In genomic region chr6:89073014-89073620, GRCh38 we compare ENCODE assay signal across 1 cellular context.
TF ChIP-seq lines count a peak whose summit lies in the region.

No MANE protein-coding gene starts in this region.

TF ChIP-seq in K562, 482 proteins besides CTCF, POLR2A, EP300 and RAD21 (continued from another document and continues in another):
- no peak for TF ChIP-seq ZBTB9 (CRISPR knock-in tag; IDR thresholded peaks at IDR 0.05)
- no peak for TF ChIP-seq CHD1 (IDR thresholded peaks at IDR 0.05; ENCODE audit: low read length)
- TF ChIP-seq ZNF444 (CRISPR knock-in tag; IDR thresholded peaks at IDR 0.05) = no peak; the same call in 1 of the 2 replicates
- no peak for TF ChIP-seq SNRNP70 (optimal IDR thresholded peaks at IDR 0.05; ENCODE audit: low read depth, low read length)
- TF ChIP-seq ESRRB (CRISPR knock-in tag; IDR thresholded peaks at IDR 0.05; ENCODE audit: borderline replicate concordance) = no peak
- TF ChIP-seq ETV6 (IDR thresholded peaks at IDR 0.05; ENCODE audit: borderline replicate concordance in 1 of 2, low read depth in 2 of 2, low read length in 1 of 2) = 0 out of 4 replicates have a peak, but pooled peaks of 1 of the 2 experiments have one; percentile 23
- no peak for TF ChIP-seq ETV6 (CRISPR knock-in tag; IDR thresholded peaks at IDR 0.05; ENCODE audit: borderline replicate concordance)
- TF ChIP-seq NFATC3 (IDR thresholded peaks at IDR 0.05) = no peak
- no peak for TF ChIP-seq MLLT1 (IDR thresholded peaks at IDR 0.05)
- no peak for TF ChIP-seq KLF10 (CRISPR knock-in tag; IDR thresholded peaks at IDR 0.05)
- peak; percentile 41; the same call in 1 of the 2 replicates for TF ChIP-seq CXXC5 (CRISPR knock-in tag; IDR thresholded peaks at IDR 0.05)
- TF ChIP-seq ZNF699 (CRISPR knock-in tag; IDR thresholded peaks at IDR 0.05; ENCODE audit: insufficient replicate concordance) = no peak
- no peak for TF ChIP-seq HOMEZ (CRISPR knock-in tag; IDR thresholded peaks at IDR 0.05)
- no peak for TF ChIP-seq FOXK1 (CRISPR knock-in tag; IDR thresholded peaks at IDR 0.05; ENCODE audit: borderline replicate concordance)
- no peak for TF ChIP-seq MXI1 (IDR thresholded peaks at IDR 0.05; ENCODE audit: low read depth, low read length)
- TF ChIP-seq CBX5 (IDR thresholded peaks at IDR 0.05; ENCODE audit: borderline replicate concordance, low read depth) = no peak
- no peak for TF ChIP-seq ZNF77 (CRISPR knock-in tag; IDR thresholded peaks at IDR 0.05)
- no peak for TF ChIP-seq ZNF398 (CRISPR knock-in tag; IDR thresholded peaks at IDR 0.05)
- TF ChIP-seq KLF1 (tag; IDR thresholded peaks at IDR 0.05) = no peak
- TF ChIP-seq ZNF780A (CRISPR knock-in tag; IDR thresholded peaks at IDR 0.05) = no peak
- TF ChIP-seq UBTF (IDR thresholded peaks at IDR 0.05; ENCODE audit: borderline replicate concordance in 1 of 2, low read depth in 2 of 2, low read length in 2 of 2) = no peak
- no peak for TF ChIP-seq SPI1 (IDR thresholded peaks at IDR 0.05; ENCODE audit: borderline replicate concordance, low read depth, low read length)
- no peak for TF ChIP-seq ZNF318 (IDR thresholded peaks at IDR 0.05; ENCODE audit: borderline replicate concordance in 1 of 2, low read depth in 1 of 2)
- TF ChIP-seq ZNF407 (IDR thresholded peaks at IDR 0.05; ENCODE audit: low read depth) = no peak
- TF ChIP-seq COPS2 (conservative IDR thresholded peaks at IDR 0.05) = no peak
- no peak for TF ChIP-seq CCAR2 (IDR thresholded peaks at IDR 0.05; ENCODE audit: low read depth, low read length)
- no peak for TF ChIP-seq CBFB (CRISPR knock-in tag; IDR thresholded peaks at IDR 0.05)
- no peak for TF ChIP-seq MTF1 (CRISPR knock-in tag; IDR thresholded peaks at IDR 0.05; ENCODE audit: borderline replicate concordance)
- TF ChIP-seq PHF21A (IDR thresholded peaks at IDR 0.05; ENCODE audit: borderline replicate concordance, low read depth) = no peak
- no peak for TF ChIP-seq PPARD (CRISPR knock-in tag; IDR thresholded peaks at IDR 0.05)
- TF ChIP-seq TCF7 (IDR thresholded peaks at IDR 0.05; ENCODE audit: borderline replicate concordance) = no peak
